Comparison of ENCODE assay signal across 20 cellular contexts in genomic region chr1:18283601-18284385, GRCh38.
A peak's percentile ranks its signal among the peaks of the same experiment; 100 is the strongest.
DNase-seq lines count a peak whose midpoint lies in the region; ATAC-seq and TF ChIP-seq lines count a peak whose summit lies in the region.
"Had no signal": no experiment of that assay in that cellular context is flagged by ENCODE, and none has a peak within 500 bp of the region (broad histone marks: within the 10 kb centered on the region; RNA-seq: fewer than 3 reads in every experiment).

No MANE protein-coding gene starts in this region.

- no peaks in the 10 kb centered on the region for H3K27me3 Mint-ChIP-seq in osteocyte (ENCODE audit: unreplicated experiment)

- WGBS in heart left ventricle, 4 donors = 56 to 60% (median 57%) methylated on average over 13 of the region's 13 CpGs
- WGBS in tibial nerve, 2 donors = 57 to 62% methylated on average over 12 to 13 of the region's 13 CpGs

- no peaks in the 10 kb centered on the region for H3K36me3 Mint-ChIP-seq in osteocyte (ENCODE audit: unreplicated experiment)
- H3K36me3 Mint-ChIP-seq: activated naive CD8-positive, alpha-beta T cell treated with anti-CD3 and anti-CD28 coated beads, Interleukin-2, amount 10 ng/mL, durations not matched to agents 7 days and 5 days had no signal

- no peak for TF ChIP-seq EP300 in tibial nerve (IDR thresholded peaks at IDR 0.05)

- H3K4me1 Mint-ChIP-seq in osteocyte (ENCODE audit: unreplicated experiment) = no peaks in the 10 kb centered on the region
- H3K4me1 Mint-ChIP-seq: activated naive CD8-positive, alpha-beta T cell treated with anti-CD3 and anti-CD28 coated beads, Interleukin-2, amount 10 ng/mL, durations not matched to agents 7 days and 5 days had no signal

- H3K27ac Mint-ChIP-seq in osteocyte (ENCODE audit: unreplicated experiment) = no peak overlapping the region
- H3K27ac Mint-ChIP-seq: activated naive CD8-positive, alpha-beta T cell treated with anti-CD3 and anti-CD28 coated beads, Interleukin-2, amount 10 ng/mL, durations not matched to agents 7 days and 5 days; dendritic cell treated with granulocyte-macrophage colony-stimulating factor and Interleukin-4, amounts not matched to agents 40 ng/mL and 50 ng/mL, for 4 days; stimulated activated naive CD8-positive, alpha-beta T cell treated with anti-CD3 and anti-CD28 coated beads, Interleukin-15, Interleukin-2, amounts not matched to agents 100 ng/mL and 50 ng/mL, for 24 hours; T-helper 2 cell treated with Interferon-gamma antibody and Interleukin-4, amounts not matched to agents 5 μg/mL and 100 μg/mL, for 36 hours had no signal

- H3K27me3 ChIP-seq in heart left ventricle = peaks cover 0 to 70% (median 12%) of the 10 kb centered on the region in 9 donors
- peaks cover 0 to 36% of the 10 kb centered on the region in 2 donors for H3K27me3 ChIP-seq in tibial nerve

- H3K9me3 ChIP-seq in heart left ventricle (no peaks in the 10 kb centered on the region), tibial nerve (no peaks in the 10 kb centered on the region)
- H3K9me3 ChIP-seq: breast epithelium, left lung, sigmoid colon, upper lobe of left lung had no signal

- no peak overlapping the region for H3K4me3 Mint-ChIP-seq in osteocyte (ENCODE audit: unreplicated experiment)
- H3K4me3 Mint-ChIP-seq: activated naive CD8-positive, alpha-beta T cell treated with anti-CD3 and anti-CD28 coated beads, Interleukin-2, amount 10 ng/mL, durations not matched to agents 7 days and 5 days; dendritic cell treated with granulocyte-macrophage colony-stimulating factor and Interleukin-4, amounts not matched to agents 40 ng/mL and 50 ng/mL, for 4 days; stimulated activated naive CD8-positive, alpha-beta T cell treated with anti-CD3 and anti-CD28 coated beads, Interleukin-15, Interleukin-2, amounts not matched to agents 100 ng/mL and 50 ng/mL, for 24 hours; T-helper 2 cell treated with Interferon-gamma antibody and Interleukin-4, amounts not matched to agents 5 μg/mL and 100 μg/mL, for 36 hours had no signal

- TF ChIP-seq CTCF in GM12865 (IDR thresholded peaks at IDR 0.05; ENCODE audit: insufficient read depth, low read depth, low read length, missing control alignments) (no peak), heart left ventricle (IDR thresholded peaks at IDR 0.05) (no peak), osteocyte (IDR thresholded peaks at IDR 0.05) (no peak), tibial nerve (IDR thresholded peaks at IDR 0.05) (no peak)

- H3K4me1 ChIP-seq in heart left ventricle = no peaks in the 10 kb centered on the region
- H3K4me1 ChIP-seq in tibial nerve = no peaks in the 10 kb centered on the region
- H3K4me1 ChIP-seq: breast epithelium, left lung, parathyroid adenoma, sigmoid colon, upper lobe of left lung had no signal

- DNase-seq in GM12865 (ENCODE audit: low read depth) = peak; percentile 88
- DNase-seq in occipital lobe (lab: John Stamatoyannopoulos, UW) = peak; percentile 37
- no peak for DNase-seq in heart left ventricle
- DNase-seq in osteocyte (ENCODE audit: extremely low spot score, unreplicated experiment) = no peak
- no peak for DNase-seq in tibial nerve (ENCODE audit: low spot score in 2 of 2)
- DNase-seq: activated naive CD8-positive, alpha-beta T cell treated with anti-CD3 and anti-CD28 coated beads, Interleukin-2, amount 10 ng/mL, durations not matched to agents 7 days and 5 days; foreskin melanocyte; GOT3; IMR-90; left lung; NCI-H187 treated with DMSO at 0.1 percent for 48 hours; sigmoid colon; upper lobe of left lung had no signal

- H3K9me3 Mint-ChIP-seq in osteocyte (ENCODE audit: unreplicated experiment) = no peaks in the 10 kb centered on the region
- H3K9me3 Mint-ChIP-seq: activated naive CD8-positive, alpha-beta T cell treated with anti-CD3 and anti-CD28 coated beads, Interleukin-2, amount 10 ng/mL, durations not matched to agents 7 days and 5 days; dendritic cell treated with granulocyte-macrophage colony-stimulating factor and Interleukin-4, amounts not matched to agents 40 ng/mL and 50 ng/mL, for 4 days; stimulated activated naive CD8-positive, alpha-beta T cell treated with anti-CD3 and anti-CD28 coated beads, Interleukin-15, Interleukin-2, amounts not matched to agents 100 ng/mL and 50 ng/mL, for 24 hours; T-helper 2 cell treated with Interferon-gamma antibody and Interleukin-4, amounts not matched to agents 5 μg/mL and 100 μg/mL, for 36 hours had no signal

- H3K27ac ChIP-seq in angular gyrus (ENCODE audit: low read depth, low read length) (peak overlapping the region; percentile 57), heart left ventricle (no peak overlapping the region), tibial nerve (no peak overlapping the region)
- H3K27ac ChIP-seq: breast epithelium, left lung, parathyroid adenoma, sigmoid colon, upper lobe of left lung had no signal

- peak overlapping the region; percentile 59 for H3K4me3 ChIP-seq in GM12865 (ENCODE audit: low read depth, low read length)
- no peak overlapping the region for H3K4me3 ChIP-seq in heart left ventricle
- H3K4me3 ChIP-seq in tibial nerve = no peak overlapping the region
- H3K4me3 ChIP-seq: breast epithelium, left lung, sigmoid colon, upper lobe of left lung had no signal

- intact Hi-C loops in heart left ventricle (cut with DNase I) = no loop called here

- TF ChIP-seq POLR2A in heart left ventricle (IDR thresholded peaks at IDR 0.05) = no peak
- TF ChIP-seq POLR2A in tibial nerve (IDR thresholded peaks at IDR 0.05) = no peak

- H3K36me3 ChIP-seq in heart left ventricle (no peaks in the 10 kb centered on the region), tibial nerve (no peaks in the 10 kb centered on the region)
- H3K36me3 ChIP-seq: breast epithelium, left lung, sigmoid colon, upper lobe of left lung had no signal

- peak; percentile 50 for ATAC-seq in HG02852 (IDR thresholded peaks at IDR 0.05; ENCODE audit: unreplicated experiment)
- no peak for ATAC-seq in heart left ventricle
- ATAC-seq: left lung had no signal

Comparison
In these comparisons a context has a peak if more than half of its experiments do, and no peak if none do; other contexts are left out.
1. DNase-seq: peak in GM12865 (single experiment) and occipital lobe (single experiment); none in heart left ventricle (0 of 5), osteocyte (single experiment) and tibial nerve (0 of 2).